In the genomic region with DNA sequence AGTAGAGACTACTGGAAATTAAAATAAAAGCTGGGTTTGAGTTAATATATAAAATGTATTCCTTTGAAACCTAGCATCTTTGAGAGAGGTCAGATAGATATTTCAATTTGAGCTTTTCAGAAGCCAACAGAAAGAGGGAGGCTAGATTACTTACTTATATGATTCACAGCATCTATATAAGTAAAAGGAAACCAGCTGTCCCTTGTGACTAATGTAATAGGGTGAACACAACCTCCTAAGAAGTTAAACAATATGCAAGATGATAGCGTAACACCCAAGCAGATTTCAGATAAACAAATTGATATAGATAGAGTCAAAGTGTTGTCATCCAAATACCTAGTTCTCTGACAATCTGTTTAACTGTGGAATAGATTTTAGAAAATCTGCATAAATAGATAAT, we compare ENCODE assay signal across 17 cellular contexts.
DNase-seq lines count a peak whose midpoint lies in the region; ATAC-seq and TF ChIP-seq lines count a peak whose summit lies in the region.
"Had no signal": no experiment of that assay in that cellular context is flagged by ENCODE, and none has a peak within 500 bp of the region (broad histone marks: within the 10 kb centered on the region; RNA-seq: fewer than 3 reads in every experiment).

No MANE protein-coding gene starts in this region.

- WGBS in stomach, 5 donors: 65 to 83% (median 83%) methylated on average over 1 of the region's 1 CpG

- H4K20me1 ChIP-seq in fibroblast of lung (ENCODE audit: control insufficient read depth, extremely low read depth, insufficient read depth, low read length): no peaks in the 10 kb centered on the region
- H4K20me1 ChIP-seq: BLaER1 had no signal

- no peak for TF ChIP-seq POLR2A in stomach (IDR thresholded peaks at IDR 0.05)

- no peak overlapping the region for H3K9ac ChIP-seq in fibroblast of lung (ENCODE audit: insufficient read depth, low read length)
- H3K9ac ChIP-seq: BLaER1 had no signal

- H3K27ac ChIP-seq in A673 (ENCODE audit: low read depth, low read length, poor library complexity, severe bottlenecking): no peak overlapping the region
- no peak overlapping the region for H3K27ac ChIP-seq in AG04450 (ENCODE audit: low read depth, low read length)
- H3K27ac ChIP-seq in fibroblast of lung (ENCODE audit: insufficient read depth, low read length): no peak overlapping the region
- H3K27ac ChIP-seq in stomach: no peak overlapping the region
- H3K27ac ChIP-seq: BLaER1, RWPE1, SJSA1 had no signal

- no peak overlapping the region for H3K4me3 ChIP-seq in A673 (ENCODE audit: low read depth, low read length, poor library complexity, severe bottlenecking)
- H3K4me3 ChIP-seq in AG04450 (ENCODE audit: low read depth, low read length): no peak overlapping the region
- H3K4me3 ChIP-seq in fibroblast of lung (replicated peaks in 1 of 4; ENCODE audit: control extremely low read depth in 1 of 4, insufficient read depth in 1 of 4, low read depth in 3 of 4, low read length in 4 of 4): no peak overlapping the region
- no peak overlapping the region for H3K4me3 ChIP-seq in stomach
- H3K4me3 ChIP-seq in mucosa of descending colon: no peak overlapping the region
- H3K4me3 ChIP-seq: BLaER1, SJSA1 had no signal

- intact Hi-C loops in A673 (cut with micrococcal nuclease; ENCODE audit: unreplicated experiment): no loop called here
- intact Hi-C loops in stomach (cut with DNase I; ENCODE audit: low total_unique reads): no loop called here
- intact Hi-C loops in mucosa of descending colon (cut with DNase I, micrococcal nuclease): no loop called here

- H2AFZ ChIP-seq in fibroblast of lung (ENCODE audit: low read length): no peak overlapping the region

- H3K4me1 ChIP-seq in A673 (ENCODE audit: insufficient read depth, low read length, poor library complexity, severe bottlenecking) (peaks cover 7% of the 10 kb centered on the region), fibroblast of lung (ENCODE audit: control insufficient read depth, extremely low read depth, insufficient read depth, low read length) (no peaks in the 10 kb centered on the region), stomach (no peaks in the 10 kb centered on the region), mucosa of descending colon (ENCODE audit: low read depth) (no peaks in the 10 kb centered on the region)
- H3K4me1 ChIP-seq: BLaER1, SJSA1 had no signal

- no peaks in the 10 kb centered on the region for H3K9me3 ChIP-seq in A673 (ENCODE audit: low read depth, low read length, poor library complexity, severe bottlenecking)
- no peaks in the 10 kb centered on the region for H3K9me3 ChIP-seq in AG04450 (ENCODE audit: control insufficient read depth, insufficient read depth, low read length)
- H3K9me3 ChIP-seq in fibroblast of lung (ENCODE audit: control insufficient read depth, insufficient read depth, low read depth, low read length): no peaks in the 10 kb centered on the region
- no peaks in the 10 kb centered on the region for H3K9me3 ChIP-seq in stomach
- H3K9me3 ChIP-seq in mucosa of descending colon: no peaks in the 10 kb centered on the region
- H3K9me3 ChIP-seq: BLaER1, SJSA1 had no signal

- CTCF ChIA-PET in A673 (lab: Charles Lee): no interaction called here
- CTCF ChIA-PET in AG04450 (lab: Charles Lee): no interaction called here

- TF ChIP-seq CTCF in A673 (conservative IDR thresholded peaks at IDR 0.05; ENCODE audit: low read depth, low read length): no peak
- TF ChIP-seq CTCF in AG04450 (IDR thresholded peaks at IDR 0.05; ENCODE audit: low read depth, low read length): no peak
- TF ChIP-seq CTCF in fibroblast of lung (conservative IDR thresholded peaks at IDR 0.05 in 1 of 2, IDR thresholded peaks at IDR 0.05 in 1 of 2; ENCODE audit: low read depth in 1 of 2, low read length in 2 of 2): no peak
- TF ChIP-seq CTCF in stomach (IDR thresholded peaks at IDR 0.05): no peak
- no peak for TF ChIP-seq CTCF in mucosa of descending colon (IDR thresholded peaks at IDR 0.05)

- H3K79me2 ChIP-seq in fibroblast of lung (ENCODE audit: control insufficient read depth, insufficient read depth, low read length): no peaks in the 10 kb centered on the region

- POLR2A ChIA-PET in A673 (lab: Charles Lee; ENCODE audit: low non-redundant PET) (no interaction called here), AG04450 (lab: Yijun Ruan, JAX) (no interaction called here)

- H3K36me3 ChIP-seq in A673 (ENCODE audit: insufficient read depth, low read length, poor library complexity, severe bottlenecking): no peaks in the 10 kb centered on the region
- no peaks in the 10 kb centered on the region for H3K36me3 ChIP-seq in fibroblast of lung (ENCODE audit: control insufficient read depth, insufficient read depth, low read length)
- H3K36me3 ChIP-seq in stomach: no peaks in the 10 kb centered on the region
- no peaks in the 10 kb centered on the region for H3K36me3 ChIP-seq in mucosa of descending colon (ENCODE audit: low read depth)
- H3K36me3 ChIP-seq: BLaER1, SJSA1 had no signal

- H3K4me2 ChIP-seq in fibroblast of lung (ENCODE audit: extremely low read depth, insufficient read depth, low read length): no peak overlapping the region
- H3K4me2 ChIP-seq: BLaER1 had no signal

- no TSS peak for BruUV-seq in A673 (replicated peaks; lab: Mats Ljungman, UMichigan)

- no peak for ATAC-seq in mucosa of descending colon

- H3K27me3 ChIP-seq in A673 (replicated peaks; ENCODE audit: insufficient read depth, low read depth, low read length, poor library complexity): no peaks in the 10 kb centered on the region
- no peaks in the 10 kb centered on the region for H3K27me3 ChIP-seq in AG04450 (ENCODE audit: control insufficient read depth, insufficient read depth, low read length)
- H3K27me3 ChIP-seq in fibroblast of lung (ENCODE audit: control insufficient read depth, insufficient read depth, low read length): no peaks in the 10 kb centered on the region
- H3K27me3 ChIP-seq in stomach: no peaks in the 10 kb centered on the region
- H3K27me3 ChIP-seq: BLaER1, SJSA1 had no signal

- DNase-seq in A673 (ENCODE audit: low spot score): peak; percentile 4
- peak; percentile 11 for DNase-seq in AG04450 (ENCODE audit: low read depth, low spot score)
- peak; percentile 68 for DNase-seq in NCI-H345 treated with DMSO at 0.1 percent for 48 hours (lab: John Stamatoyannopoulos, UW; ENCODE audit: unreplicated experiment)
- peak; percentile 28 to 58 for DNase-seq in fibroblast of lung (ENCODE audit: low read depth in 2 of 2)
- no peak for DNase-seq in stomach
- no peak for DNase-seq in DMS153 (lab: John Stamatoyannopoulos, UW)
- no peak for DNase-seq in mucosa of descending colon
- DNase-seq: CD8-positive, alpha-beta memory T cell; KG1; NCI-H1105 treated with DMSO at 0.1 percent for 48 hours; NCI-H1930; NCI-H524; NK-92 treated with Interleukin-12 subunit alpha and Interleukin-12 subunit beta, amount 100 ng/mL, for 24 hours; OCI-M1 had no signal

- TF ChIP-seq EP300 in stomach (IDR thresholded peaks at IDR 0.05): no peak

Comparison
In these comparisons a context has a peak if more than half of its experiments do, and no peak if none do; other contexts are left out.
1. DNase-seq: peak in A673 (single experiment), AG04450 (single experiment), NCI-H345 treated with DMSO at 0.1 percent for 48 hours (single experiment) and fibroblast of lung (2 of 2); none in stomach (single experiment), DMS153 (single experiment) and mucosa of descending colon (0 of 3).